8 cellular contexts compared by ENCODE assay signal in the genomic region with DNA sequence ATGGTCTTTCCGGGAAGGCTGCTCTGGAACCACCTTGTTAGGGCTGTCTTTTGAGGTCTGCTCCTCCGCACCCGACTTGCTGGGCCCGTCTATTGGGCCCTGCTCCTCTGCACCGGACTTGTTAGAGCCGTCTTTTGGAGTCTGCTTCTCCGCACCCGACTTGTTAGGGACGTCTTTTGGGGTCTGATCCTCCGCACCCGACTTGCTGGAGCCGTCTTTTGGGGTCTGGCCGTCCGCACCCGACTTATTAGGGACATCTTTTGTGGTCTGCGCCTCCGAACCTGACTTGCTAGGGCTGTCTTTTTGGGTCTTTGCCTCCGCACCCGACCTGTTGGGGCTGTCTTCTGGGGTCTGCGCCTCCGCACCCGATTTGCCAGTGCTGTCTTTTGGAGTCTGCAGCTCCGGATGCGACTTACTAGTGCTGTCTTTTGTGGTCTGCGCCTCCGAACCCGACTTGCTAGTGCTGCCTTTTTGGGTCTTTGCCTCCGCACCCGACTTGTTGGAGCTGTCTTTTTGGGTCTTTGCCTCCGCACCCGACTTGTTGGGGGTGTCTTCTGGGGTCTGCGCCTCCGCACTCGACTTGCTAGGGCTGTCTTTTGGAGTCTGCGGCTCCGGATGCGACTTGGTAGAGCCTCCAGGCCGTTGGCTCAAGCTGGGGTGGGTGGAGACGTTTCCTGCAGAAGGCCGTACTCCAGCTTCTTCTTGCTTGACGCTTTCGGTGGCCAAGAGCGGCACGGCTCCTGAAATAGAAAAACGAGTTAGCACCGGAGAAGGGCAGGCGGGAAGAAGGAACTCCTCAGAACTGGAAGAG. TPM values are rescaled to one million over a fixed set of nuclear protein-coding genes. Genes with fewer than 3 reads are reported as not detected.
A peak's percentile ranks its signal among the peaks of the same experiment; 100 is the strongest.
DNase-seq lines count a peak whose midpoint lies in the region; ATAC-seq, FAIRE-seq and TF ChIP-seq lines count a peak whose summit lies in the region.

No MANE protein-coding gene starts in this region.

- peak overlapping the region; percentile 92 for H3K27ac ChIP-seq in VCaP
- peak overlapping the region; percentile 95 for H3K27ac ChIP-seq in HepG2 (ENCODE audit: extremely low read length, insufficient read depth, low read length)

- no peak for FAIRE-seq in HepG2 (lab: Jason Lieb, UNC)

- TF ChIP-seq RAD21 in HepG2 (CRISPR knock-in tag; IDR thresholded peaks at IDR 0.05) = no peak

- 0% methylated on average over 38 of the region's 47 CpGs for WGBS in HepG2 (ENCODE audit: low lambda C conversion rate)

- CTCF ChIA-PET in HepG2 (lab: Yijun Ruan, JAX; ENCODE audit: low intra/inter-chr PET ratio, low total read pairs) = no interaction called here

- H2AFZ ChIP-seq in HepG2 (ENCODE audit: low read length) = no peak overlapping the region

- peaks cover 46% of the 10 kb centered on the region for H3K4me1 ChIP-seq in HepG2 (ENCODE audit: insufficient read depth, low read length)

- peaks cover 62% of the 10 kb centered on the region for H3K79me2 ChIP-seq in HepG2 (ENCODE audit: insufficient read depth, low read length)

- TF ChIP-seq EP300 in HepG2 (IDR thresholded peaks at IDR 0.05; ENCODE audit: low read depth in 2 of 2, low read length in 2 of 2) = no peak
- TF ChIP-seq EP300 in HepG2 (CRISPR knock-in tag; IDR thresholded peaks at IDR 0.05; ENCODE audit: borderline replicate concordance) = no peak

- peak; percentile 36 for ATAC-seq in GM19035 (IDR thresholded peaks at IDR 0.05; ENCODE audit: unreplicated experiment)
- ATAC-seq in HepG2 = peak; percentile 7; the same call in 2 of the 3 replicates

- peaks cover 5 to 23% of the 10 kb centered on the region in 2 experiments for H3K36me3 ChIP-seq in HepG2 (replicated peaks in 1 of 2; ENCODE audit: control insufficient read depth in 1 of 2, insufficient read depth in 2 of 2, low read length in 2 of 2)

- DNase-seq in ACHN = peak; percentile 34
- DNase-seq in HS-27A (ENCODE audit: low read depth) = peak; percentile 26
- DNase-seq in cardiac fibroblast (ENCODE audit: low read depth in 2 of 2) = peak; percentile 54 to 57
- no peak for DNase-seq in HepG2 (ENCODE audit: low spot score)
- DNase-seq in stimulated activated CD8-positive, alpha-beta memory T cell treated with anti-CD3 and anti-CD28 coated beads, Interleukin-12 subunit alpha, Interleukin-12 subunit beta, amount 100 ng/mL, for 4 hours (ENCODE audit: low read depth) = peak; percentile 17
- no peak for DNase-seq in SHP77 (lab: John Stamatoyannopoulos, UW)

- peak overlapping the region; percentile 79 to 85 for H3K4me3 ChIP-seq in cardiac fibroblast (replicated peaks in 1 of 2; ENCODE audit: low read depth in 2 of 2, low read length in 2 of 2)
- peak overlapping the region; percentile 80 to 90 (median 89) for H3K4me3 ChIP-seq in HepG2 (replicated peaks in 1 of 3; ENCODE audit: insufficient read depth in 1 of 3, low read depth in 2 of 3, low read length in 3 of 3)

- TSS peak; percentile 63 for BruUV-seq in HepG2 (replicated peaks; lab: Mats Ljungman, UMichigan)

- no peaks in the 10 kb centered on the region; a peak in 1 of 5 replicates for H3K27me3 ChIP-seq in HepG2 (ENCODE audit: control insufficient read depth in 1 of 2, insufficient read depth in 2 of 2, low read length in 2 of 2)

- peak overlapping the region; percentile 98 for H3K4me2 ChIP-seq in HepG2 (ENCODE audit: low read depth, low read length)

- intact Hi-C loops in HepG2 (cut with micrococcal nuclease; ENCODE audit: unreplicated experiment) = loop anchor here (5.0 kb wide), 2 partner anchors 145 to 225 kb away; no protein-coding TSS in a partner anchor

- no peaks in the 10 kb centered on the region for H3K9me3 ChIP-seq in HepG2 (ENCODE audit: low read length)

- POLR2A ChIA-PET in HepG2 (lab: Yijun Ruan, JAX) = interaction anchor here (0.8 to 6.2 kb wide), 21 partner anchors 13 to 284 kb away, joined by 3 to 142 read pairs (median 7); a partner anchor contains a TSS

- TF ChIP-seq POLR2A in HepG2 (IDR thresholded peaks at IDR 0.05; ENCODE audit: insufficient read depth in 1 of 2, low read depth in 2 of 2, low read length in 2 of 2) = no peak

- TF ChIP-seq CTCF in VCaP (conservative IDR thresholded peaks at IDR 0.05) (no peak), cardiac fibroblast (IDR thresholded peaks at IDR 0.05; ENCODE audit: low read depth, low read length) (no peak), HepG2 (CRISPR knock-in tag; IDR thresholded peaks at IDR 0.05) (no peak)

- in situ Hi-C loops in ACHN (cut with HindIII; ENCODE audit: low pct_ligation_motif_present, low pct_unique_long_range_greater_than_20kb, low sequenced_read_pairs) (no loop called here), HepG2 (cut with HindIII; ENCODE audit: extremely low pct_ligation_motif_present, low pct_unique_long_range_greater_than_20kb) (no loop called here)

- H4K20me1 ChIP-seq in HepG2 (ENCODE audit: insufficient read depth, low read length) = peaks cover 23% of the 10 kb centered on the region

- peak overlapping the region; percentile 96 for H3K9ac ChIP-seq in HepG2 (ENCODE audit: insufficient read depth, low read depth, low read length)

RNA-seq across cellular contexts. Expression of a gene that starts 0.6 kb away (rescaled TPM):
- total RNA-seq in HepG2 (2016; rRNA removed; fragmentation: Illumina TruSeq; extraction: Trizol) = 62.5 and 99.6 TPM in 2 replicates
- 10.8 and 10.9 TPM in 2 replicates for total RNA-seq in HepG2 (2016; cell fraction: cytosol; rRNA removed; fragmentation: Illumina TruSeq; extraction: Trizol; ENCODE audit: low read depth)
- 56.7 and 97.1 TPM in 2 replicates for total RNA-seq in HepG2 (2016; cell fraction: insoluble cytoplasmic fraction; rRNA removed; fragmentation: Illumina TruSeq; extraction: Trizol)
- total RNA-seq in HepG2 (2016; cell fraction: membrane; rRNA removed; fragmentation: Illumina TruSeq; extraction: Trizol) = 20.9 and 22.6 TPM in 2 replicates
- 124 and 151 TPM in 2 replicates for total RNA-seq in HepG2 (2016; cell fraction: nucleus; rRNA removed; fragmentation: Illumina TruSeq; extraction: Trizol)
- polyA plus RNA-seq in HepG2 (2011; rRNA removed) = 143 and 155 TPM in 2 replicates
- 88.2 and 122 TPM in 2 replicates for polyA plus RNA-seq in HepG2 (2011; cell fraction: cytosol; rRNA removed)
- polyA plus RNA-seq in HepG2 (2011; cell fraction: nucleus; rRNA removed) = 116 and 157 TPM in 2 replicates
- polyA plus RNA-seq in HepG2 (2012) = 86.0 and 95.7 TPM in 2 replicates
- polyA plus RNA-seq in HepG2 (2016; cell fraction: cytosol; fragmentation: Illumina TruSeq; extraction: Trizol; ENCODE audit: low read depth) = 4.3 and 4.5 TPM in 2 replicates
- 51.8 and 59.4 TPM in 2 replicates for polyA plus RNA-seq in HepG2 (2016; cell fraction: insoluble cytoplasmic fraction; fragmentation: Illumina TruSeq; extraction: Trizol; ENCODE audit: low read depth)
- polyA plus RNA-seq in HepG2 (2016; cell fraction: membrane; fragmentation: Illumina TruSeq; extraction: Trizol; ENCODE audit: low read depth) = 10.0 and 10.7 TPM in 2 replicates
- polyA plus RNA-seq in HepG2 (2016; cell fraction: nucleus; fragmentation: Illumina TruSeq; extraction: Trizol; ENCODE audit: insufficient read depth, low read depth) = 170 and 178 TPM in 2 replicates
- 35.4 and 110 TPM in 2 replicates for polyA minus RNA-seq in HepG2 (2011; rRNA and poly(A)+ RNA removed; ENCODE audit: low replicate concordance)
- 83.6 and 87.9 TPM in 2 replicates for polyA minus RNA-seq in HepG2 (2011; cell fraction: cytosol; rRNA and poly(A)+ RNA removed)
- polyA minus RNA-seq in HepG2 (2011; cell fraction: nucleus; rRNA and poly(A)+ RNA removed) = 120 and 144 TPM in 2 replicates

RNA-seq across cellular contexts. Expression of a gene that starts 27.2 kb away (rescaled TPM):
- 17.2 and 46.7 TPM in 2 replicates for total RNA-seq in HepG2 (2016; rRNA removed; fragmentation: Illumina TruSeq; extraction: Trizol)
- 10.9 and 12.3 TPM in 2 replicates for total RNA-seq in HepG2 (2016; cell fraction: cytosol; rRNA removed; fragmentation: Illumina TruSeq; extraction: Trizol; ENCODE audit: low read depth)
- total RNA-seq in HepG2 (2016; cell fraction: insoluble cytoplasmic fraction; rRNA removed; fragmentation: Illumina TruSeq; extraction: Trizol) = 18.1 and 44.6 TPM in 2 replicates
- 15.7 and 17.3 TPM in 2 replicates for total RNA-seq in HepG2 (2016; cell fraction: membrane; rRNA removed; fragmentation: Illumina TruSeq; extraction: Trizol)
- 50.8 and 58.5 TPM in 2 replicates for total RNA-seq in HepG2 (2016; cell fraction: nucleus; rRNA removed; fragmentation: Illumina TruSeq; extraction: Trizol)
- polyA plus RNA-seq in HepG2 (2011; rRNA removed) = 61.0 and 88.0 TPM in 2 replicates
- 45.6 and 61.3 TPM in 2 replicates for polyA plus RNA-seq in HepG2 (2011; cell fraction: cytosol; rRNA removed)
- 145 and 168 TPM in 2 replicates for polyA plus RNA-seq in HepG2 (2011; cell fraction: nucleus; rRNA removed)
- polyA plus RNA-seq in HepG2 (2012) = 76.9 and 78.5 TPM in 2 replicates
- 4.6 and 4.8 TPM in 2 replicates for polyA plus RNA-seq in HepG2 (2016; cell fraction: cytosol; fragmentation: Illumina TruSeq; extraction: Trizol; ENCODE audit: low read depth)
- polyA plus RNA-seq in HepG2 (2016; cell fraction: insoluble cytoplasmic fraction; fragmentation: Illumina TruSeq; extraction: Trizol; ENCODE audit: low read depth) = 15.6 and 17.6 TPM in 2 replicates
- 9.2 and 10.8 TPM in 2 replicates for polyA plus RNA-seq in HepG2 (2016; cell fraction: membrane; fragmentation: Illumina TruSeq; extraction: Trizol; ENCODE audit: low read depth)
- 96.7 and 99.7 TPM in 2 replicates for polyA plus RNA-seq in HepG2 (2016; cell fraction: nucleus; fragmentation: Illumina TruSeq; extraction: Trizol; ENCODE audit: insufficient read depth, low read depth)
- polyA minus RNA-seq in HepG2 (2011; rRNA and poly(A)+ RNA removed; ENCODE audit: low replicate concordance) = 163 and 207 TPM in 2 replicates
- 39.9 and 52.7 TPM in 2 replicates for polyA minus RNA-seq in HepG2 (2011; cell fraction: cytosol; rRNA and poly(A)+ RNA removed)
- polyA minus RNA-seq in HepG2 (2011; cell fraction: nucleus; rRNA and poly(A)+ RNA removed) = 60.9 and 82.7 TPM in 2 replicates

RNA-seq across cellular contexts. Expression of a gene that starts 27.4 kb away (rescaled TPM):
- 10.3 and 13.3 TPM in 2 replicates for total RNA-seq in HepG2 (2016; rRNA removed; fragmentation: Illumina TruSeq; extraction: Trizol)
- total RNA-seq in HepG2 (2016; cell fraction: cytosol; rRNA removed; fragmentation: Illumina TruSeq; extraction: Trizol; ENCODE audit: low read depth) = 6.9 and 7.5 TPM in 2 replicates
- total RNA-seq in HepG2 (2016; cell fraction: insoluble cytoplasmic fraction; rRNA removed; fragmentation: Illumina TruSeq; extraction: Trizol) = 10.3 and 15.0 TPM in 2 replicates
- 8.8 and 9.5 TPM in 2 replicates for total RNA-seq in HepG2 (2016; cell fraction: membrane; rRNA removed; fragmentation: Illumina TruSeq; extraction: Trizol)
- total RNA-seq in HepG2 (2016; cell fraction: nucleus; rRNA removed; fragmentation: Illumina TruSeq; extraction: Trizol) = 16.6 and 22.7 TPM in 2 replicates
- polyA plus RNA-seq in HepG2 (2011; rRNA removed) = 19.5 and 21.4 TPM in 2 replicates
- 11.0 and 11.1 TPM in 2 replicates for polyA plus RNA-seq in HepG2 (2011; cell fraction: cytosol; rRNA removed)
- 56.3 and 61.9 TPM in 2 replicates for polyA plus RNA-seq in HepG2 (2011; cell fraction: nucleus; rRNA removed)
- 9.6 and 10.3 TPM in 2 replicates for polyA plus RNA-seq in HepG2 (2012)
- 2.4 and 3.2 TPM in 2 replicates for polyA plus RNA-seq in HepG2 (2016; cell fraction: cytosol; fragmentation: Illumina TruSeq; extraction: Trizol; ENCODE audit: low read depth)
- polyA plus RNA-seq in HepG2 (2016; cell fraction: insoluble cytoplasmic fraction; fragmentation: Illumina TruSeq; extraction: Trizol; ENCODE audit: low read depth) = 9.4 TPM in 2 replicates
- polyA plus RNA-seq in HepG2 (2016; cell fraction: membrane; fragmentation: Illumina TruSeq; extraction: Trizol; ENCODE audit: low read depth) = 6.4 and 6.6 TPM in 2 replicates
- polyA plus RNA-seq in HepG2 (2016; cell fraction: nucleus; fragmentation: Illumina TruSeq; extraction: Trizol; ENCODE audit: insufficient read depth, low read depth) = 34.9 and 37.5 TPM in 2 replicates
- 14.8 and 18.1 TPM in 2 replicates for polyA minus RNA-seq in HepG2 (2011; rRNA and poly(A)+ RNA removed; ENCODE audit: low replicate concordance)
- polyA minus RNA-seq in HepG2 (2011; cell fraction: cytosol; rRNA and poly(A)+ RNA removed) = 3.2 and 4.1 TPM in 2 replicates
- 19.1 and 24.5 TPM in 2 replicates for polyA minus RNA-seq in HepG2 (2011; cell fraction: nucleus; rRNA and poly(A)+ RNA removed)

Comparison
In these comparisons a context has a peak if more than half of its experiments do, and no peak if none do; other contexts are left out.
1. DNase-seq: peak in ACHN (single experiment), HS-27A (single experiment), cardiac fibroblast (2 of 2) and stimulated activated CD8-positive, alpha-beta memory T cell treated with anti-CD3 and anti-CD28 coated beads, Interleukin-12 subunit alpha, Interleukin-12 subunit beta, amount 100 ng/mL, for 4 hours (single experiment); none in HepG2 (single experiment) and SHP77 (0 of 2).